In genomic region chr2:171855401-171855800, GRCh38 we compare ENCODE assay signal across 33 cellular contexts. TPM values are rescaled to one million over a fixed set of nuclear protein-coding genes. Genes with fewer than 3 reads are reported as not detected.
DNase-seq lines count a peak whose midpoint lies in the region; ATAC-seq, FAIRE-seq and TF ChIP-seq lines count a peak whose summit lies in the region.
"Had no signal": no experiment of that assay in that cellular context is flagged by ENCODE, and none has a peak within 500 bp of the region (broad histone marks: within the 10 kb centered on the region; RNA-seq: fewer than 3 reads in every experiment).

No MANE protein-coding gene starts in this region.

- no peak overlapping the region for H3K23ac ChIP-seq in trophoblast cell (ENCODE audit: low read length)

- no CpG with 5 or more reads among the region's 2 CpGs for WGBS in trophoblast cell (ENCODE audit: extremely low coverage, insufficient coverage, insufficient read length)
- 55% methylated on average over 2 of the region's 2 CpGs for WGBS in right lobe of liver (ENCODE audit: insufficient coverage, low coverage, low lambda C conversion rate, missing lambda C conversion rate)

- TF ChIP-seq CTCF in D721Med (IDR thresholded peaks at IDR 0.05; ENCODE audit: insufficient read depth, missing control alignments) = no peak
- no peak for TF ChIP-seq CTCF in right lobe of liver (IDR thresholded peaks at IDR 0.05)
- TF ChIP-seq CTCF in ascending aorta (IDR thresholded peaks at IDR 0.05) = no peak

- H3K79me1 ChIP-seq in trophoblast cell (ENCODE audit: low read length) = no peaks in the 10 kb centered on the region

- H3K4me3 ChIP-seq in adipocyte (ENCODE audit: low read length) (no peak overlapping the region), trophoblast cell (ENCODE audit: low read depth, low read length) (no peak overlapping the region), right lobe of liver (no peak overlapping the region), ascending aorta (no peak overlapping the region)
- H3K4me3 ChIP-seq: body of pancreas, stomach, tibial nerve had no signal

- no peak overlapping the region for H4K8ac ChIP-seq in trophoblast cell (ENCODE audit: low read depth, low read length)

- no peak overlapping the region for H2AFZ ChIP-seq in trophoblast cell (ENCODE audit: insufficient read depth, low read length, poor library complexity)

- H3K9me3 ChIP-seq in adipocyte (ENCODE audit: control insufficient read depth, low read length) (no peaks in the 10 kb centered on the region), trophoblast cell (ENCODE audit: insufficient read depth, low read depth, low read length) (no peaks in the 10 kb centered on the region), right lobe of liver (no peaks in the 10 kb centered on the region), ascending aorta (no peaks in the 10 kb centered on the region)
- H3K9me3 ChIP-seq: body of pancreas, stomach, tibial nerve had no signal

- TF ChIP-seq POLR2A in right lobe of liver (IDR thresholded peaks at IDR 0.05) = no peak

- ATAC-seq in GM18870 (IDR thresholded peaks at IDR 0.05; ENCODE audit: unreplicated experiment) = no peak
- no peak for ATAC-seq in right lobe of liver
- ATAC-seq: body of pancreas, natural killer cell, PC-3, Right ventricle myocardium inferior had no signal

- H3K27ac ChIP-seq in trophoblast cell (ENCODE audit: low read depth, low read length) (no peak overlapping the region), right lobe of liver (no peak overlapping the region), ascending aorta (no peak overlapping the region)
- H3K27ac ChIP-seq: body of pancreas, stomach, tibial nerve, VCaP had no signal

- H4K12ac ChIP-seq in trophoblast cell (ENCODE audit: low read depth, low read length) = no peak overlapping the region

- no peak overlapping the region for H2BK120ac ChIP-seq in trophoblast cell (ENCODE audit: insufficient read depth, low read length, poor library complexity)

- intact Hi-C loops in right lobe of liver (cut with DNase I) (no loop called here), ascending aorta (cut with DNase I) (no loop called here)

- no peak overlapping the region for H4K91ac ChIP-seq in trophoblast cell (ENCODE audit: low read depth, low read length)

- H3K9ac ChIP-seq in adipocyte (ENCODE audit: low read length) = no peak overlapping the region
- no peak overlapping the region for H3K9ac ChIP-seq in trophoblast cell (ENCODE audit: low read length)

- H3K27me3 ChIP-seq in adipocyte (replicated peaks; ENCODE audit: control insufficient read depth, insufficient read depth, low read length) (no peaks in the 10 kb centered on the region), trophoblast cell (ENCODE audit: insufficient read depth, low read length) (no peaks in the 10 kb centered on the region), right lobe of liver (no peaks in the 10 kb centered on the region), ascending aorta (no peaks in the 10 kb centered on the region)
- H3K27me3 ChIP-seq: body of pancreas, stomach, tibial nerve had no signal

- DNase-seq in D721Med (ENCODE audit: insufficient read length, low spot score) (no peak), adipocyte (ENCODE audit: low read depth) (peak; percentile 65), fibroblast of gingiva (ENCODE audit: low read depth) (peak; percentile 69), trophoblast cell (peak; percentile 36 to 81), right lobe of liver (no peak), ascending aorta (ENCODE audit: low spot score in 2 of 2) (no peak), DMS53 treated with DMSO at 0.1 percent for 48 hours (lab: John Stamatoyannopoulos, UW; ENCODE audit: unreplicated experiment) (no peak)
- DNase-seq: activated CD4-positive, alpha-beta T cell treated with anti-CD3 and anti-CD28 coated beads for 48 hours; activated CD8-positive, alpha-beta memory T cell treated with anti-CD3 and anti-CD28 coated beads for 24 hours; activated gamma-delta T cell; activated naive CD8-positive, alpha-beta T cell treated with anti-CD3 and anti-CD28 coated beads, Interleukin-2, amount 10 ng/mL, durations not matched to agents 7 days and 5 days; activated T-cell treated with anti-CD3 and anti-CD28 coated beads, Interleukin-2, amount 50 U/mL, for 1 hour; body of pancreas; C1 segment of cervical spinal cord; COR-L47; DND-41; effector CD8-positive, alpha-beta T cell; H7; natural killer cell; NCI-H1105; NCI-H187 treated with DMSO at 0.1 percent for 48 hours; NCI-H2171 treated with DMSO at 0.1 percent for 48 hours; NCI-H524; NK-92 treated with Interleukin-12 subunit alpha and Interleukin-12 subunit beta, amount 100 ng/mL, for 24 hours; PC-3; small intestine; stomach had no signal

- no peak overlapping the region for H3K14ac ChIP-seq in trophoblast cell (ENCODE audit: low read length)

- no peak overlapping the region for H3K18ac ChIP-seq in trophoblast cell (ENCODE audit: low read length)

- no peak overlapping the region for H3K4ac ChIP-seq in trophoblast cell (ENCODE audit: low read depth, low read length)

- H2BK12ac ChIP-seq in trophoblast cell (ENCODE audit: low read length) = no peak overlapping the region

- no peak overlapping the region for H3K4me2 ChIP-seq in trophoblast cell (ENCODE audit: low read length)

- H2BK5ac ChIP-seq in trophoblast cell (ENCODE audit: low read depth, low read length, poor library complexity) = no peak overlapping the region

- no peaks in the 10 kb centered on the region for H3K36me3 ChIP-seq in adipocyte (ENCODE audit: control insufficient read depth, insufficient read depth, low read length, severe bottlenecking)
- H3K36me3 ChIP-seq in trophoblast cell (ENCODE audit: control insufficient read depth in 1 of 2, insufficient read depth in 2 of 2, low read length in 2 of 2) = no peaks in the 10 kb centered on the region
- no peaks in the 10 kb centered on the region for H3K36me3 ChIP-seq in right lobe of liver
- H3K36me3 ChIP-seq in ascending aorta = peaks cover 4 to 17% of the 10 kb centered on the region in 2 donors

- H3K4me1 ChIP-seq in adipocyte (ENCODE audit: control insufficient read depth, insufficient read depth, low read length) (peaks cover 36% of the 10 kb centered on the region), trophoblast cell (ENCODE audit: control insufficient read depth in 1 of 2, insufficient read depth in 2 of 2, low read length in 2 of 2) (no peaks in the 10 kb centered on the region), right lobe of liver (peaks cover 0 to 9% (median 0%) of the 10 kb centered on the region in 4 donors), ascending aorta (no peaks in the 10 kb centered on the region)
- H3K4me1 ChIP-seq: tibial nerve had no signal

- H2AK5ac ChIP-seq in trophoblast cell (ENCODE audit: low read length) = no peak overlapping the region

- peak; percentile 66 for FAIRE-seq in D721Med (lab: Jason Lieb, UNC)
- FAIRE-seq: colon, keratinocyte, small intestine had no signal

- no peaks in the 10 kb centered on the region for H3K79me2 ChIP-seq in trophoblast cell (ENCODE audit: control insufficient read depth, insufficient read depth, low read length, poor library complexity)

RNA-seq across cellular contexts. Expression of gene SLC25A12, which starts 38.6 kb away (rescaled TPM):
- polyA plus RNA-seq in trophoblast cell (2013) = 2.3 and 2.6 TPM in 2 replicates
- 1 to 10 TPM in 4 of 6 experiments, under 1 TPM in 2; 0.74 to 1.6 (median 1.1) TPM for total RNA-seq in right lobe of liver
- total RNA-seq in ascending aorta = 11.9 TPM

Comparison
In these comparisons a context has a peak if more than half of its experiments do, and no peak if none do; other contexts are left out.
1. DNase-seq: peak in adipocyte (single experiment), fibroblast of gingiva (single experiment) and trophoblast cell (2 of 2); none in D721Med (single experiment), right lobe of liver (0 of 3), ascending aorta (0 of 2) and DMS53 treated with DMSO at 0.1 percent for 48 hours (single experiment).